In the genomic region with DNA sequence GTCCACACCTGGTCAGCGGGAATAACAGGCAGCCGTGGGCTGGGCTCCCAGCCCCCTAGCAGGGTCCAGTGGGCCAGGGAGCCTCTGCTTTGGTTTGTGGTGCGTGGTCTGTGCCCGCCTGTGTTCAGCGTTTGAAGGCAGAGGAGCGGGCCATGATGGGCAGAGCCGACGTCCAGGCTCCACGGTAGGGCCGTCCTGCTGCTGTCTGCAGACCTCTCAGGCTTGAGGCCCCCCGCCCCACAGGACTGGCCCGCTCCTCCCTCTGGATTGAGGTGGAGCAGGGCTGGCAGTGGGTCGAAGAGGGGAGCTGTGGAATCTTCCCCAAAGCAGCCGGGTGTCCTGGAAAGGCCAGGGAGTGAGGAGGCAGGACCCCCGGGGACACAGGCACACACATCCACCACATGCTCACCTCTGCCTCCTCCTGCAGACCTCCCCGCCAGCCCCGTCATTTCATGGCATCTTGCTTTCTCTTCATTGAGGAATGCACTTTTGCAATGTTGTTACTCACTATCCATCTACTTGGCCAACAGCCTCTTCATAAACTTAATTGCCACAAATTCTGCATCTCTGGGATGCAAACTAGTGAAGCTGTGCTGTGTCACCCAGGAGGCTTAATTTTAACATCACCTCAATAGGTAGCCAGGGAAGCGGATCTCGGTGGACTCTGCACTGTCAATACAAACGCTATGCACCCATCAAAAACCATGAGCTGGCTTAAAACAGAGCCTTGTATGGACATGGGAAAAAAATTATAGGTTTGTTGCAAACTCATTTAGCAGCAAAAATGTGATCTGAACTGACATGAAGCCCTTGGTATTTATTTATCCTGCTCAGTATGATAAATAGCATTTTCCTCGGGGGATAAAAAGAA, we compare ENCODE assay signal across 14 cellular contexts.
DNase-seq lines count a peak whose midpoint lies in the region; ATAC-seq and TF ChIP-seq lines count a peak whose summit lies in the region.
"Had no signal": no experiment of that assay in that cellular context is flagged by ENCODE, and none has a peak within 500 bp of the region (broad histone marks: within the 10 kb centered on the region; RNA-seq: fewer than 3 reads in every experiment).

No MANE protein-coding gene starts in this region.

- H3K4me1 Mint-ChIP-seq in Caco-2 (ENCODE audit: low read depth, unreplicated experiment) = peaks cover 11% of the 10 kb centered on the region
- H3K4me1 Mint-ChIP-seq in T-helper 17 cell = peaks cover 41% of the 10 kb centered on the region

- H3K36me3 Mint-ChIP-seq in Caco-2 (ENCODE audit: insufficient read depth, unreplicated experiment) = no peaks in the 10 kb centered on the region
- H3K36me3 Mint-ChIP-seq in T-helper 17 cell (ENCODE audit: low read depth) = no peaks in the 10 kb centered on the region

- no peak overlapping the region for H3K4me3 Mint-ChIP-seq in Caco-2 (ENCODE audit: unreplicated experiment)
- H3K4me3 Mint-ChIP-seq in T-helper 17 cell = no peak overlapping the region

- intact Hi-C loops in Caco-2 (cut with micrococcal nuclease; ENCODE audit: unreplicated experiment) = no loop called here
- intact Hi-C loops in prostate gland (cut with DNase I) = loop anchor here (10.0 kb wide), 1 partner anchor 84 kb away; a partner anchor contains a TSS

- POLR2A ChIA-PET in Caco-2 (lab: Charles Lee) = no interaction called here

- H3K4me1 ChIP-seq in Caco-2 = peaks cover 11% of the 10 kb centered on the region
- peaks cover 6% of the 10 kb centered on the region for H3K4me1 ChIP-seq in prostate gland (replicated peaks)
- H3K4me1 ChIP-seq: parathyroid adenoma had no signal

- H3K9me3 ChIP-seq in Caco-2 (no peaks in the 10 kb centered on the region), T-helper 17 cell (ENCODE audit: control insufficient read depth, low read length, poor library complexity, severe bottlenecking) (no peaks in the 10 kb centered on the region), prostate gland (no peaks in the 10 kb centered on the region)

- WGBS in prostate gland = 93% methylated on average over 21 of the region's 21 CpGs

- no peaks in the 10 kb centered on the region; the same call in 1 of the 2 replicates for H3K36me3 ChIP-seq in Caco-2 (ENCODE audit: control insufficient read depth, insufficient read depth, low read length)
- no peaks in the 10 kb centered on the region for H3K36me3 ChIP-seq in prostate gland
- H3K36me3 ChIP-seq: cardiac muscle cell had no signal

- no peaks in the 10 kb centered on the region for H3K9me3 Mint-ChIP-seq in Caco-2 (ENCODE audit: unreplicated experiment)

- CTCF ChIA-PET in Caco-2 (lab: Charles Lee) = no interaction called here

- in situ Hi-C loops in KBM-7 (cut with MboI; ENCODE audit: low pct_unique_long_range_greater_than_20kb, low sequenced_read_pairs) = no loop called here

- no TSS peak for BruUV-seq in Caco-2 (replicated peaks; lab: Mats Ljungman, UMichigan)

- H3K27ac ChIP-seq in prostate gland = peak overlapping the region; percentile 63 to 71
- H3K27ac ChIP-seq: cardiac muscle cell had no signal

- no peak for TF ChIP-seq CTCF in Caco-2 (IDR thresholded peaks at IDR 0.05; ENCODE audit: insufficient read depth in 1 of 2, low read depth in 1 of 2, low read length in 1 of 2, severe bottlenecking in 1 of 2, unreplicated experiment in 1 of 2)
- no peak for TF ChIP-seq CTCF in prostate gland (IDR thresholded peaks at IDR 0.05)

- H3K27me3 Mint-ChIP-seq in Caco-2 (ENCODE audit: insufficient read depth, unreplicated experiment) (no peaks in the 10 kb centered on the region), T-helper 17 cell (no peaks in the 10 kb centered on the region)

- H3K27me3 ChIP-seq in Caco-2 (replicated peaks; ENCODE audit: control insufficient read depth, insufficient read depth, low read length) = no peaks in the 10 kb centered on the region
- no peaks in the 10 kb centered on the region for H3K27me3 ChIP-seq in prostate gland (replicated peaks; ENCODE audit: insufficient read depth)
- H3K27me3 ChIP-seq: cardiac muscle cell had no signal

- DNase-seq in Caco-2 = no peak
- no peak for DNase-seq in T-helper 17 cell
- peak; percentile 42 for DNase-seq in fibroblast of gingiva (ENCODE audit: low read depth)
- DNase-seq in prostate gland (ENCODE audit: low spot score) = no peak
- DNase-seq in KBM-7 = no peak
- DNase-seq in Kasumi-1 (lab: John Stamatoyannopoulos, UW) = no peak
- no peak for DNase-seq in NCI-H82 (lab: John Stamatoyannopoulos, UW)
- no peak for DNase-seq in D341Med (ENCODE audit: low spot score)
- DNase-seq: DMS79; left cardiac atrium; RPMI8226; stimulated activated CD4-positive, alpha-beta T cell treated with anti-CD3 and anti-CD28 coated beads, Interleukin-2, amount 100 ng/mL, for 48 hours had no signal

- H3K4me3 ChIP-seq in Caco-2 (ENCODE audit: low read depth, low read length) = no peak overlapping the region
- no peak overlapping the region for H3K4me3 ChIP-seq in prostate gland
- H3K4me3 ChIP-seq: cardiac muscle cell had no signal

- H3K27ac Mint-ChIP-seq in Caco-2 (ENCODE audit: unreplicated experiment) (peak overlapping the region; percentile 46), T-helper 17 cell (peak overlapping the region; percentile 99)

- ATAC-seq in T-helper 17 cell = no peak
- ATAC-seq: left cardiac atrium had no signal

- TF ChIP-seq POLR2A in prostate gland (IDR thresholded peaks at IDR 0.05) = no peak
